ENCODE assay signal across 27 cellular contexts in the genomic region with DNA sequence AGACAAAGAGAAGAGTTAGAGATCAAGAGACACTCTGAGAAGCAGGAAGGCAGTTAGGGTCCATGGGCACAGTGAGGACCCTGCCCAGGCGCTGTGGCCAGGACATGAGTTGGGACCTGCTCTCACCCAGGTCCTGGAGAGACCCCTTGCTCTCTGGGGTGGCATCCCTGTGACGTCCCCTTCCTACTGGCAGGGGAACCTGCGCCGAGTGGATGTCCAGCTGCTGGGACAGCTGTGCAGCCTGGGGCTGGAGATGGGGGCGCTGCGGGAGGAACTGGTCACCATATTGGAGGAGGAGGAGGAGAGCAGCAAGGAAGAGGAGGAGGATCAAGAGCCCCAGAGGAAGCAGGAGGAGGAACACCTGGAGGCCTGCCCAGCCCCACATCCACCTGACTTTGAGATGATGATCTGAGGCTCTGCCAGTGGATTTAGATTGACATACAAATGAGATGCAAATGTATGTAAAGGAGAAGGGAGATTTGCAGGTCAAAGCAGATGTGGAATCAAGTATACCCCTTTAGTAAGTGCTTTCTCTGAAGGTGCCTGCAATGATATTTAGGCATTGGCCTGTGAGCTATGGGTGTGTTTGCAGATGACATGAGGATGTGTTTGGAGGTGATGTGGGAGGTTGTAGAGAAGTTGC.
DNase-seq lines count a peak whose midpoint lies in the region; ATAC-seq and TF ChIP-seq lines count a peak whose summit lies in the region.
"Had no signal": no experiment of that assay in that cellular context is flagged by ENCODE, and none has a peak within 500 bp of the region (broad histone marks: within the 10 kb centered on the region; RNA-seq: fewer than 3 reads in every experiment).

No MANE protein-coding gene starts in this region.

- no peak overlapping the region for H3K4me3 Mint-ChIP-seq in stimulated activated naive CD8-positive, alpha-beta T cell treated with anti-CD3 and anti-CD28 coated beads, Interleukin-15, amount 100 ng/mL, for 72 hours
- H3K4me3 Mint-ChIP-seq: activated CD4-positive, alpha-beta T cell treated with anti-CD3 and anti-CD28 coated beads, Interleukin-2, amount 10 ng/mL, durations not matched to agents 7 days and 5 days; effector memory CD8-positive, alpha-beta T cell; natural killer cell treated with Interleukin-12 subunit alpha and Interleukin-12 subunit beta and Interleukin-15 and Interleukin-18, amount 100 ng/mL, for 72 hours; T-helper 17 cell had no signal

- no peaks in the 10 kb centered on the region for H3K9me3 Mint-ChIP-seq in stimulated activated naive CD8-positive, alpha-beta T cell treated with anti-CD3 and anti-CD28 coated beads, Interleukin-15, amount 100 ng/mL, for 72 hours
- H3K9me3 Mint-ChIP-seq: activated CD4-positive, alpha-beta T cell treated with anti-CD3 and anti-CD28 coated beads, Interleukin-2, amount 10 ng/mL, durations not matched to agents 7 days and 5 days; CD8-positive, alpha-beta memory T cell; effector memory CD8-positive, alpha-beta T cell; natural killer cell treated with Interleukin-12 subunit alpha and Interleukin-12 subunit beta and Interleukin-15 and Interleukin-18, amount 100 ng/mL, for 72 hours had no signal

- no peaks in the 10 kb centered on the region for H4K20me1 ChIP-seq in Loucy (ENCODE audit: insufficient read depth, low read length, poor library complexity, severe bottlenecking)

- H3K36me3 ChIP-seq in Loucy (ENCODE audit: insufficient read depth, low read length) (no peaks in the 10 kb centered on the region), duodenal mucosa (ENCODE audit: control insufficient read depth in 1 of 2, insufficient read depth in 2 of 2, low read length in 2 of 2) (no peaks in the 10 kb centered on the region)
- H3K36me3 ChIP-seq: pancreas, thyroid gland had no signal

- peaks cover 5% of the 10 kb centered on the region for H3K4me1 Mint-ChIP-seq in stimulated activated naive CD8-positive, alpha-beta T cell treated with anti-CD3 and anti-CD28 coated beads, Interleukin-15, amount 100 ng/mL, for 72 hours

- H3K4me1 ChIP-seq in Loucy (ENCODE audit: insufficient read depth, low read length, poor library complexity, severe bottlenecking) (peaks cover 4% of the 10 kb centered on the region), duodenal mucosa (ENCODE audit: control insufficient read depth in 1 of 2, insufficient read depth in 2 of 2, low read length in 2 of 2) (peaks cover 19 to 20% of the 10 kb centered on the region in 2 donors)

- H3K79me2 ChIP-seq in Loucy (ENCODE audit: insufficient read depth, low read length), result peaks cover 3% of the 10 kb centered on the region; the same call in 1 of the 2 replicates

- H3K9me3 ChIP-seq in Loucy (ENCODE audit: insufficient read depth, low read depth, low read length) (no peaks in the 10 kb centered on the region), duodenal mucosa (ENCODE audit: control insufficient read depth in 1 of 2, low read length in 2 of 2) (no peaks in the 10 kb centered on the region)
- H3K9me3 ChIP-seq: pancreas, thyroid gland had no signal

- no peak overlapping the region for H3K27ac ChIP-seq in duodenal mucosa (ENCODE audit: low read depth, low read length)
- H3K27ac ChIP-seq: GM23248, KMS-11, pancreas, SK-N-MC, thyroid gland had no signal

- H2AFZ ChIP-seq in Loucy (ENCODE audit: low read length), result peak overlapping the region; percentile 63; the same call in 1 of the 2 replicates

- no peaks in the 10 kb centered on the region for H3F3A ChIP-seq in Loucy (ENCODE audit: low read depth)

- peaks cover 7% of the 10 kb centered on the region for H3K27me3 Mint-ChIP-seq in stimulated activated naive CD8-positive, alpha-beta T cell treated with anti-CD3 and anti-CD28 coated beads, Interleukin-15, amount 100 ng/mL, for 72 hours

- no peak for TF ChIP-seq CTCF in Loucy (conservative IDR thresholded peaks at IDR 0.05; ENCODE audit: low read length)

- ATAC-seq in HG02571 (IDR thresholded peaks at IDR 0.05; ENCODE audit: unreplicated experiment), result no peak
- no peak for ATAC-seq in stimulated activated naive CD8-positive, alpha-beta T cell treated with anti-CD3 and anti-CD28 coated beads, Interleukin-15, amount 100 ng/mL, for 72 hours
- ATAC-seq: effector memory CD8-positive, alpha-beta T cell; esophagus mucosa; natural killer cell treated with Interleukin-12 subunit alpha and Interleukin-12 subunit beta and Interleukin-15 and Interleukin-18, amount 100 ng/mL, for 72 hours; pancreas; stimulated activated naive CD8-positive, alpha-beta T cell treated with anti-CD3 and anti-CD28 coated beads, Interleukin-15, Interleukin-2, amounts not matched to agents 100 U/mL and 50 U/mL, for 24 hours; T-helper 17 cell had no signal

- H3K27me3 ChIP-seq in Loucy (ENCODE audit: insufficient read depth, low read length, poor library complexity, severe bottlenecking), result no peaks in the 10 kb centered on the region
- H3K27me3 ChIP-seq in duodenal mucosa (ENCODE audit: control insufficient read depth in 1 of 2, insufficient read depth in 2 of 2, low read length in 2 of 2), result peaks cover 0 to 4% of the 10 kb centered on the region in 2 donors
- H3K27me3 ChIP-seq: pancreas, thyroid gland had no signal

- H3K4me3 ChIP-seq in Loucy (ENCODE audit: low read length, poor library complexity, severe bottlenecking) (no peak overlapping the region), duodenal mucosa (ENCODE audit: low read depth in 1 of 2, low read length in 2 of 2) (peak overlapping the region; percentile 48 to 60)
- H3K4me3 ChIP-seq: GM23248, pancreas, SK-N-MC, thyroid gland had no signal

- H3K27ac Mint-ChIP-seq in stimulated activated naive CD8-positive, alpha-beta T cell treated with anti-CD3 and anti-CD28 coated beads, Interleukin-15, amount 100 ng/mL, for 72 hours, result peak overlapping the region in 1 of 2 donors; percentile 0
- H3K27ac Mint-ChIP-seq: activated CD4-positive, alpha-beta T cell treated with anti-CD3 and anti-CD28 coated beads, Interleukin-2, amount 10 ng/mL, durations not matched to agents 7 days and 5 days; effector memory CD8-positive, alpha-beta T cell; natural killer cell treated with Interleukin-12 subunit alpha and Interleukin-12 subunit beta and Interleukin-15 and Interleukin-18, amount 100 ng/mL, for 72 hours; T-helper 17 cell had no signal

- peak; percentile 46 for DNase-seq in activated CD8-positive, alpha-beta memory T cell treated with anti-CD3 and anti-CD28 coated beads, Interleukin-2, amount 50 U/mL, for 48 hours
- no peak for DNase-seq in activated CD8-positive, alpha-beta memory T cell treated with anti-CD3 and anti-CD28 coated beads for 24 hours
- peak; percentile 17 for DNase-seq in stimulated activated CD8-positive, alpha-beta memory T cell treated with anti-CD3 and anti-CD28 coated beads, Interleukin-4, amount 100 ng/mL, for 48 hours
- DNase-seq in SW480 (ENCODE audit: low spot score), result no peak
- no peak for DNase-seq in stimulated activated naive CD8-positive, alpha-beta T cell treated with anti-CD3 and anti-CD28 coated beads, Interleukin-15, amount 100 ng/mL, for 72 hours
- DNase-seq: activated CD4-positive, alpha-beta T cell treated with anti-CD3 and anti-CD28 coated beads, Interleukin-2, amount 10 ng/mL, durations not matched to agents 7 days and 5 days; activated gamma-delta T cell treated with Interleukin-2 at 50 U/mL for 16 hours; amniotic stem cell; CD8-positive, alpha-beta memory T cell; effector memory CD8-positive, alpha-beta T cell; GM23248; hippocampal formation; NCI-H146; NCI-H524; pancreas; RPMI8226; stimulated activated CD4-positive, alpha-beta T cell treated with anti-CD3 and anti-CD28 coated beads, Interleukin-4, amount 100 ng/mL, for 4 hours; stimulated activated naive CD8-positive, alpha-beta T cell treated with anti-CD3 and anti-CD28 coated beads, Interleukin-15, Interleukin-2, amounts not matched to agents 100 U/mL and 50 U/mL, for 24 hours; T-helper 17 cell; thyroid gland had no signal

- no peak overlapping the region for H3K9ac ChIP-seq in Loucy (ENCODE audit: low read depth, low read length, poor library complexity, severe bottlenecking)
- peak overlapping the region; percentile 52 to 55 for H3K9ac ChIP-seq in duodenal mucosa (ENCODE audit: low read depth in 1 of 2, low read length in 2 of 2)
- H3K9ac ChIP-seq: GM23248, KMS-11 had no signal

- no peak overlapping the region for H3K4me2 ChIP-seq in Loucy (ENCODE audit: low read depth, low read length, poor library complexity, severe bottlenecking)
- H3K4me2 ChIP-seq: KMS-11 had no signal

- H3K9me2 ChIP-seq in Loucy (replicated peaks; ENCODE audit: low read depth, low read length), result no peaks in the 10 kb centered on the region

Comparison
In these comparisons a context has a peak if more than half of its experiments do, and no peak if none do; other contexts are left out.
1. DNase-seq: peak in activated CD8-positive, alpha-beta memory T cell treated with anti-CD3 and anti-CD28 coated beads, Interleukin-2, amount 50 U/mL, for 48 hours (single experiment) and stimulated activated CD8-positive, alpha-beta memory T cell treated with anti-CD3 and anti-CD28 coated beads, Interleukin-4, amount 100 ng/mL, for 48 hours (single experiment); none in activated CD8-positive, alpha-beta memory T cell treated with anti-CD3 and anti-CD28 coated beads for 24 hours (single experiment), SW480 (single experiment) and stimulated activated naive CD8-positive, alpha-beta T cell treated with anti-CD3 and anti-CD28 coated beads, Interleukin-15, amount 100 ng/mL, for 72 hours (0 of 2).